Comparison of ENCODE assay signal across 1 cellular context in the genomic region with DNA sequence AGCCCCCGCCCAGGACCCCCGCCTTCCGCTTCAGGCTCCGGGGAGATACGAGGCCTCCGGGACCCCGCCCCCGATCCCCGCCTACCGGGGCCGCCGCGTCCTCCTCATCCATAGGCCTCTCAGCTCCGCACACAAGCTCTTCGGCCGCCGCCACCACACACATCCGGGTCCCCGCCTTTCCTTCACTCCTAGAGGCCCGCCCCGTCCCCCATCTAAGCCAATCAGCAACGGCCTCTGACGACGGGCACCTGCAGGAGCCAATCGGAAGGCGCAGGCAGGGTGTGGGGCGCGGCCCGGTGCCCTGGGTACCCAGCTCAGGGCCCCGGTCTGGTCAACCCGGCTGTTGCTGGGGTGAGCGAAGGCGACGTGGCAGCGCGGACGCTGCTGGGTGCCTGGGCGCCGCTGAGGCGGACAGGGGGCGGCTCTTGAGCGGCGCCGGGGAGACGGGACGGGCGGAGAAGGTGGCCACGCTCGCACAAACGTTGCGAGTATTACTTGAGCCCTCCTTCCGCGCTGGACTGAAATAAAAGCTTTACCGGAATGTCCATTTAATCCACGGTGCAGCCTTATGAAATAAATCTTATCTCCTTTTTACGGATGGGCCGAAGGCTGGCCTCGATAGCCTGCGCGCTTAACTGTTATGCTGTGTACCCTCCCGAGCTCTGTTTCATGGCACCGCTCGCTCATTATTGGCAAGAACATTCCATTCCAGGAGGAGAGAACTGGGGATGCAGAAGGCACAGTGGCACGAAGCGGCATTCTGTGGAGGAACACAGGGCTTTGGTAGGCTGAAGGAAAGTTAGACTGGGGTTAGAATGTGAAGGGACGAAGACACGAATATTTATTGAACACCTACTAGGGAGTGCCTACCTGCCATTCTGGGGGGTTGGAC.
TF ChIP-seq lines count a peak whose summit lies in the region.

A gene with protein sequence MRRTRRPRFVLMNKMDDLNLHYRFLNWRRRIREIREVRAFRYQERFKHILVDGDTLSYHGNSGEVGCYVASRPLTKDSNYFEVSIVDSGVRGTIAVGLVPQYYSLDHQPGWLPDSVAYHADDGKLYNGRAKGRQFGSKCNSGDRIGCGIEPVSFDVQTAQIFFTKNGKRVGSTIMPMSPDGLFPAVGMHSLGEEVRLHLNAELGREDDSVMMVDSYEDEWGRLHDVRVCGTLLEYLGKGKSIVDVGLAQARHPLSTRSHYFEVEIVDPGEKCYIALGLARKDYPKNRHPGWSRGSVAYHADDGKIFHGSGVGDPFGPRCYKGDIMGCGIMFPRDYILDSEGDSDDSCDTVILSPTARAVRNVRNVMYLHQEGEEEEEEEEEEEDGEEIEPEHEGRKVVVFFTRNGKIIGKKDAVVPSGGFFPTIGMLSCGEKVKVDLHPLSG (minus strand): TSS at position 165 of the 892 bp plus-strand sequence. CDS start 57 bp downstream, at position 108.

TF ChIP-seq in HepG2, 621 proteins besides CTCF, POLR2A, EP300 and RAD21 (continued from another document and continues in another):
- TF ChIP-seq, protein P1, sequence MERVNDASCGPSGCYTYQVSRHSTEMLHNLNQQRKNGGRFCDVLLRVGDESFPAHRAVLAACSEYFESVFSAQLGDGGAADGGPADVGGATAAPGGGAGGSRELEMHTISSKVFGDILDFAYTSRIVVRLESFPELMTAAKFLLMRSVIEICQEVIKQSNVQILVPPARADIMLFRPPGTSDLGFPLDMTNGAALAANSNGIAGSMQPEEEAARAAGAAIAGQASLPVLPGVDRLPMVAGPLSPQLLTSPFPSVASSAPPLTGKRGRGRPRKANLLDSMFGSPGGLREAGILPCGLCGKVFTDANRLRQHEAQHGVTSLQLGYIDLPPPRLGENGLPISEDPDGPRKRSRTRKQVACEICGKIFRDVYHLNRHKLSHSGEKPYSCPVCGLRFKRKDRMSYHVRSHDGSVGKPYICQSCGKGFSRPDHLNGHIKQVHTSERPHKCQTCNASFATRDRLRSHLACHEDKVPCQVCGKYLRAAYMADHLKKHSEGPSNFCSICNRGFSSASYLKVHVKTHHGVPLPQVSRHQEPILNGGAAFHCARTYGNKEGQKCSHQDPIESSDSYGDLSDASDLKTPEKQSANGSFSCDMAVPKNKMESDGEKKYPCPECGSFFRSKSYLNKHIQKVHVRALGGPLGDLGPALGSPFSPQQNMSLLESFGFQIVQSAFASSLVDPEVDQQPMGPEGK (CRISPR knock-in tag; IDR thresholded peaks at IDR 0.05) = peak; percentile 71
- no peak for TF ChIP-seq ZBTB7A (CRISPR knock-in tag; IDR thresholded peaks at IDR 0.05)
- TF ChIP-seq ZNF577 (CRISPR knock-in tag; IDR thresholded peaks at IDR 0.05; ENCODE audit: borderline replicate concordance, low read depth) = no peak
- no peak for TF ChIP-seq ZNF775 (CRISPR knock-in tag; IDR thresholded peaks at IDR 0.05; ENCODE audit: borderline replicate concordance)
- TF ChIP-seq TOPORS (CRISPR knock-in tag; IDR thresholded peaks at IDR 0.05) = no peak
- TF ChIP-seq HDAC2 (CRISPR knock-in tag; IDR thresholded peaks at IDR 0.05) = peak; percentile 70
- TF ChIP-seq, protein P2, sequence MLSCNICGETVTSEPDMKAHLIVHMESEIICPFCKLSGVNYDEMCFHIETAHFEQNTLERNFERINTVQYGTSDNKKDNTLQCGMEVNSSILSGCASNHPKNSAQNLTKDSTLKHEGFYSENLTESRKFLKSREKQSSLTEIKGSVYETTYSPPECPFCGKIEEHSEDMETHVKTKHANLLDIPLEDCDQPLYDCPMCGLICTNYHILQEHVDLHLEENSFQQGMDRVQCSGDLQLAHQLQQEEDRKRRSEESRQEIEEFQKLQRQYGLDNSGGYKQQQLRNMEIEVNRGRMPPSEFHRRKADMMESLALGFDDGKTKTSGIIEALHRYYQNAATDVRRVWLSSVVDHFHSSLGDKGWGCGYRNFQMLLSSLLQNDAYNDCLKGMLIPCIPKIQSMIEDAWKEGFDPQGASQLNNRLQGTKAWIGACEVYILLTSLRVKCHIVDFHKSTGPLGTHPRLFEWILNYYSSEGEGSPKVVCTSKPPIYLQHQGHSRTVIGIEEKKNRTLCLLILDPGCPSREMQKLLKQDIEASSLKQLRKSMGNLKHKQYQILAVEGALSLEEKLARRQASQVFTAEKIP (CRISPR knock-in tag; IDR thresholded peaks at IDR 0.05; ENCODE audit: borderline replicate concordance) = no peak
- no peak for TF ChIP-seq SNAI1 (CRISPR knock-in tag; IDR thresholded peaks at IDR 0.05; ENCODE audit: borderline replicate concordance)
- TF ChIP-seq, protein P3, sequence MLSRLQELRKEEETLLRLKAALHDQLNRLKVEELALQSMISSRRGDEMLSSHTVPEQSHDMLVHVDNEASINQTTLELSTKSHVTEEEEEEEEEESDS (CRISPR knock-in tag; IDR thresholded peaks at IDR 0.05; ENCODE audit: borderline replicate concordance) = no peak
- no peak for TF ChIP-seq FOXK2 (IDR thresholded peaks at IDR 0.05)
- TF ChIP-seq, protein P4, sequence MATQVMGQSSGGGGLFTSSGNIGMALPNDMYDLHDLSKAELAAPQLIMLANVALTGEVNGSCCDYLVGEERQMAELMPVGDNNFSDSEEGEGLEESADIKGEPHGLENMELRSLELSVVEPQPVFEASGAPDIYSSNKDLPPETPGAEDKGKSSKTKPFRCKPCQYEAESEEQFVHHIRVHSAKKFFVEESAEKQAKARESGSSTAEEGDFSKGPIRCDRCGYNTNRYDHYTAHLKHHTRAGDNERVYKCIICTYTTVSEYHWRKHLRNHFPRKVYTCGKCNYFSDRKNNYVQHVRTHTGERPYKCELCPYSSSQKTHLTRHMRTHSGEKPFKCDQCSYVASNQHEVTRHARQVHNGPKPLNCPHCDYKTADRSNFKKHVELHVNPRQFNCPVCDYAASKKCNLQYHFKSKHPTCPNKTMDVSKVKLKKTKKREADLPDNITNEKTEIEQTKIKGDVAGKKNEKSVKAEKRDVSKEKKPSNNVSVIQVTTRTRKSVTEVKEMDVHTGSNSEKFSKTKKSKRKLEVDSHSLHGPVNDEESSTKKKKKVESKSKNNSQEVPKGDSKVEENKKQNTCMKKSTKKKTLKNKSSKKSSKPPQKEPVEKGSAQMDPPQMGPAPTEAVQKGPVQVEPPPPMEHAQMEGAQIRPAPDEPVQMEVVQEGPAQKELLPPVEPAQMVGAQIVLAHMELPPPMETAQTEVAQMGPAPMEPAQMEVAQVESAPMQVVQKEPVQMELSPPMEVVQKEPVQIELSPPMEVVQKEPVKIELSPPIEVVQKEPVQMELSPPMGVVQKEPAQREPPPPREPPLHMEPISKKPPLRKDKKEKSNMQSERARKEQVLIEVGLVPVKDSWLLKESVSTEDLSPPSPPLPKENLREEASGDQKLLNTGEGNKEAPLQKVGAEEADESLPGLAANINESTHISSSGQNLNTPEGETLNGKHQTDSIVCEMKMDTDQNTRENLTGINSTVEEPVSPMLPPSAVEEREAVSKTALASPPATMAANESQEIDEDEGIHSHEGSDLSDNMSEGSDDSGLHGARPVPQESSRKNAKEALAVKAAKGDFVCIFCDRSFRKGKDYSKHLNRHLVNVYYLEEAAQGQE (IDR thresholded peaks at IDR 0.05; ENCODE audit: borderline replicate concordance in 1 of 2, low read depth in 1 of 2, low read length in 2 of 2) = 0 out of 4 replicates have a peak, but pooled peaks of 1 of the 2 experiments have one; percentile 32
- TF ChIP-seq ZSCAN30 (CRISPR knock-in tag; IDR thresholded peaks at IDR 0.05) = no peak
- peak; percentile 99 for TF ChIP-seq NFYC (CRISPR knock-in tag; IDR thresholded peaks at IDR 0.05)
- no peak for TF ChIP-seq CENPT (CRISPR knock-in tag; IDR thresholded peaks at IDR 0.05; ENCODE audit: low read depth)
- TF ChIP-seq HNF4A (CRISPR knock-in tag; IDR thresholded peaks at IDR 0.05) = no peak
- no peak for TF ChIP-seq CHCHD3 (CRISPR knock-in tag; IDR thresholded peaks at IDR 0.05)
- TF ChIP-seq ZNF660 (CRISPR knock-in tag; IDR thresholded peaks at IDR 0.05; ENCODE audit: borderline replicate concordance, low read depth) = no peak
- no peak for TF ChIP-seq REPIN1 (CRISPR knock-in tag; IDR thresholded peaks at IDR 0.05; ENCODE audit: borderline replicate concordance, low read depth)
- peak; percentile 17; the same call in 1 of the 2 replicates for TF ChIP-seq CREM (IDR thresholded peaks at IDR 0.05)
- TF ChIP-seq CREM (CRISPR knock-in tag; IDR thresholded peaks at IDR 0.05) = no peak
- peak; percentile 92 for TF ChIP-seq ZNF563 (CRISPR knock-in tag; IDR thresholded peaks at IDR 0.05)
- peak; percentile 54; the same call in 1 of the 2 replicates for TF ChIP-seq RXRA (CRISPR knock-in tag; IDR thresholded peaks at IDR 0.05)
- TF ChIP-seq SIX1 (CRISPR knock-in tag; IDR thresholded peaks at IDR 0.05; ENCODE audit: borderline replicate concordance) = no peak
- TF ChIP-seq GFI1 (CRISPR knock-in tag; IDR thresholded peaks at IDR 0.05; ENCODE audit: borderline replicate concordance) = no peak
- no peak for TF ChIP-seq ZNF780A (CRISPR knock-in tag; IDR thresholded peaks at IDR 0.05)
- no peak for TF ChIP-seq SRSF4 (IDR thresholded peaks at IDR 0.05; ENCODE audit: low read depth, low read length, poor library complexity, severe bottlenecking)
- TF ChIP-seq, protein P5, sequence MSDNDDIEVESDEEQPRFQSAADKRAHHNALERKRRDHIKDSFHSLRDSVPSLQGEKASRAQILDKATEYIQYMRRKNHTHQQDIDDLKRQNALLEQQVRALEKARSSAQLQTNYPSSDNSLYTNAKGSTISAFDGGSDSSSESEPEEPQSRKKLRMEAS (IDR thresholded peaks at IDR 0.05) = peak; percentile 43; the same call in 1 of the 2 replicates
- no peak for TF ChIP-seq MAFG (CRISPR knock-in tag; IDR thresholded peaks at IDR 0.05)
- TF ChIP-seq FOXM1 (CRISPR knock-in tag; IDR thresholded peaks at IDR 0.05) = no peak
- TF ChIP-seq ZNF570 (CRISPR knock-in tag; IDR thresholded peaks at IDR 0.05; ENCODE audit: borderline replicate concordance) = no peak
- TF ChIP-seq, protein P6, sequence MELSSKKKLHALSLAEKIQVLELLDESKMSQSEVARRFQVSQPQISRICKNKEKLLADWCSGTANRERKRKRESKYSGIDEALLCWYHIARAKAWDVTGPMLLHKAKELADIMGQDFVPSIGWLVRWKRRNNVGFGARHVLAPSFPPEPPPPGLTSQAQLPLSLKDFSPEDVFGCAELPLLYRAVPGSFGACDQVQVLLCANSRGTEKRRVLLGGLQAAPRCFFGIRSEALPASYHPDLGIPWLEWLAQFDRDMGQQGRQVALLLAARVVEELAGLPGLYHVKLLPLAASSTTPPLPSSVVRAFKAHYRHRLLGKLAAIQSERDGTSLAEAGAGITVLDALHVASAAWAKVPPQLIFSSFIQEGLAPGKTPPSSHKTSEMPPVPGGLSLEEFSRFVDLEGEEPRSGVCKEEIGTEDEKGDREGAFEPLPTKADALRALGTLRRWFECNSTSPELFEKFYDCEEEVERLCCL (CRISPR knock-in tag; IDR thresholded peaks at IDR 0.05; ENCODE audit: borderline replicate concordance) = no peak
- peak; percentile 75; the same call in 1 of the 2 replicates for TF ChIP-seq ZNF225 (CRISPR knock-in tag; IDR thresholded peaks at IDR 0.05)
- TF ChIP-seq, protein P7, sequence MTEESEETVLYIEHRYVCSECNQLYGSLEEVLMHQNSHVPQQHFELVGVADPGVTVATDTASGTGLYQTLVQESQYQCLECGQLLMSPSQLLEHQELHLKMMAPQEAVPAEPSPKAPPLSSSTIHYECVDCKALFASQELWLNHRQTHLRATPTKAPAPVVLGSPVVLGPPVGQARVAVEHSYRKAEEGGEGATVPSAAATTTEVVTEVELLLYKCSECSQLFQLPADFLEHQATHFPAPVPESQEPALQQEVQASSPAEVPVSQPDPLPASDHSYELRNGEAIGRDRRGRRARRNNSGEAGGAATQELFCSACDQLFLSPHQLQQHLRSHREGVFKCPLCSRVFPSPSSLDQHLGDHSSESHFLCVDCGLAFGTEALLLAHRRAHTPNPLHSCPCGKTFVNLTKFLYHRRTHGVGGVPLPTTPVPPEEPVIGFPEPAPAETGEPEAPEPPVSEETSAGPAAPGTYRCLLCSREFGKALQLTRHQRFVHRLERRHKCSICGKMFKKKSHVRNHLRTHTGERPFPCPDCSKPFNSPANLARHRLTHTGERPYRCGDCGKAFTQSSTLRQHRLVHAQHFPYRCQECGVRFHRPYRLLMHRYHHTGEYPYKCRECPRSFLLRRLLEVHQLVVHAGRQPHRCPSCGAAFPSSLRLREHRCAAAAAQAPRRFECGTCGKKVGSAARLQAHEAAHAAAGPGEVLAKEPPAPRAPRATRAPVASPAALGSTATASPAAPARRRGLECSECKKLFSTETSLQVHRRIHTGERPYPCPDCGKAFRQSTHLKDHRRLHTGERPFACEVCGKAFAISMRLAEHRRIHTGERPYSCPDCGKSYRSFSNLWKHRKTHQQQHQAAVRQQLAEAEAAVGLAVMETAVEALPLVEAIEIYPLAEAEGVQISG (CRISPR knock-in tag; IDR thresholded peaks at IDR 0.05) = peak; percentile 35; the same call in 1 of the 2 replicates
- TF ChIP-seq, protein P8, sequence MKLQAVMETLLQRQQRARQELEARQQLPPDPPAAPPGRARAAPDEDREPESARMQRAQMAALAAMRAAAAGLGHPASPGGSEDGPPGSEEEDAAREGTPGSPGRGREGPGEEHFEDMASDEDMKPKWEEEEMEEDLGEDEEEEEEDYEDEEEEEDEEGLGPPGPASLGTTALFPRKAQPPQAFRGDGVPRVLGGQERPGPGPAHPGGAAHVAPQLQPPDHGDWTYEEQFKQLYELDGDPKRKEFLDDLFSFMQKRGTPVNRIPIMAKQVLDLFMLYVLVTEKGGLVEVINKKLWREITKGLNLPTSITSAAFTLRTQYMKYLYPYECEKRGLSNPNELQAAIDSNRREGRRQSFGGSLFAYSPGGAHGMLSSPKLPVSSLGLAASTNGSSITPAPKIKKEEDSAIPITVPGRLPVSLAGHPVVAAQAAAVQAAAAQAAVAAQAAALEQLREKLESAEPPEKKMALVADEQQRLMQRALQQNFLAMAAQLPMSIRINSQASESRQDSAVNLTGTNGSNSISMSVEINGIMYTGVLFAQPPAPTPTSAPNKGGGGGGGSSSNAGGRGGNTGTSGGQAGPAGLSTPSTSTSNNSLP (IDR thresholded peaks at IDR 0.05; ENCODE audit: low read depth, low read length) = no peak
- TF ChIP-seq FOXA1 (IDR thresholded peaks at IDR 0.05) = no peak
- peak; percentile 14; the same call in 1 of the 2 replicates for TF ChIP-seq FOXA1 (CRISPR knock-in tag; IDR thresholded peaks at IDR 0.05)
- no peak; the same call in 1 of the 2 replicates for TF ChIP-seq SAFB2 (CRISPR knock-in tag; IDR thresholded peaks at IDR 0.05; ENCODE audit: borderline replicate concordance, low read depth)
- TF ChIP-seq HNRNPL (IDR thresholded peaks at IDR 0.05; ENCODE audit: low read depth, low read length) = 0 out of 2 replicates have a peak, but pooled peaks have one; percentile 66
- TF ChIP-seq ZNF253 (CRISPR knock-in tag; IDR thresholded peaks at IDR 0.05; ENCODE audit: borderline replicate concordance) = no peak
- no peak for TF ChIP-seq ZKSCAN1 (IDR thresholded peaks at IDR 0.05; ENCODE audit: low read length)
- TF ChIP-seq ATF7-NPFF (CRISPR knock-in tag; IDR thresholded peaks at IDR 0.05; ENCODE audit: low read depth) = peak; percentile 65
- no peak for TF ChIP-seq JDP2 (CRISPR knock-in tag; IDR thresholded peaks at IDR 0.05; ENCODE audit: borderline replicate concordance)
- TF ChIP-seq AGO1 (IDR thresholded peaks at IDR 0.05; ENCODE audit: low read depth, low read length, poor library complexity, severe bottlenecking) = no peak
- TF ChIP-seq, protein P9, sequence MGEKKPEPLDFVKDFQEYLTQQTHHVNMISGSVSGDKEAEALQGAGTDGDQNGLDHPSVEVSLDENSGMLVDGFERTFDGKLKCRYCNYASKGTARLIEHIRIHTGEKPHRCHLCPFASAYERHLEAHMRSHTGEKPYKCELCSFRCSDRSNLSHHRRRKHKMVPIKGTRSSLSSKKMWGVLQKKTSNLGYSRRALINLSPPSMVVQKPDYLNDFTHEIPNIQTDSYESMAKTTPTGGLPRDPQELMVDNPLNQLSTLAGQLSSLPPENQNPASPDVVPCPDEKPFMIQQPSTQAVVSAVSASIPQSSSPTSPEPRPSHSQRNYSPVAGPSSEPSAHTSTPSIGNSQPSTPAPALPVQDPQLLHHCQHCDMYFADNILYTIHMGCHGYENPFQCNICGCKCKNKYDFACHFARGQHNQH (CRISPR knock-in tag; IDR thresholded peaks at IDR 0.05) = no peak
- no peak for TF ChIP-seq MBD4 (IDR thresholded peaks at IDR 0.05; ENCODE audit: borderline replicate concordance, low read length)
- TF ChIP-seq PAX8 (CRISPR knock-in tag; IDR thresholded peaks at IDR 0.05; ENCODE audit: borderline replicate concordance) = no peak
